ENCODE assay signal across 22 cellular contexts in the genomic region with DNA sequence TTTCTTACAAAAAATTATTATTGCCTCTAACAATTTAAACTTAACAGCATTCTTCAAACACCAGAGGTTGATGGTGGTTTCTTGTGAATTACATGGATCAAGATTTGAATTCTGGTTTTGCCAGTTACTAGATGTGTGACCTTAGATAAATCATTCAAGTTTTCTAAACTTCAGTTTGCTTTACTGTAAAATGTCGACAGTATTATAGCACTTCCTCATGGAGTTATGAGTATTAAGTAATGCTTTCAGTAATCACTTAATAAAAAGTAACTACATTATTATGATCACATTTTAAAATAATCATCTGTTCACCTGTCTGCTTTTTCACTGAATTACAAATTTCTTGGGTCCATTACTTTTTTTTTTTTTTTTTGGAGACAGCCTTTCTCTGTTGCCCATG. TPM values are rescaled to one million over a fixed set of nuclear protein-coding genes. Genes with fewer than 3 reads are reported as not detected.
DNase-seq lines count a peak whose midpoint lies in the region; ATAC-seq and TF ChIP-seq lines count a peak whose summit lies in the region.
"Had no signal": no experiment of that assay in that cellular context is flagged by ENCODE, and none has a peak within 500 bp of the region (broad histone marks: within the 10 kb centered on the region; RNA-seq: fewer than 3 reads in every experiment).

No MANE protein-coding gene starts in this region.

- H3K9me3 ChIP-seq in sigmoid colon = no peaks in the 10 kb centered on the region
- H3K9me3 ChIP-seq: heart left ventricle, tibial nerve had no signal

- DNase-seq in MV-4-11 (lab: John Stamatoyannopoulos, UW) = peak; percentile 10
- DNase-seq in memory B cell (ENCODE audit: low spot score in 2 of 2) = no peak
- no peak for DNase-seq in omental fat pad (ENCODE audit: low spot score)
- DNase-seq in sigmoid colon = no peak
- DNase-seq in medulla oblongata (ENCODE audit: extremely low spot score) = no peak
- no peak for DNase-seq in glutamatergic neuron
- DNase-seq: activated CD4-positive, alpha-beta T cell treated with anti-CD3 and anti-CD28 coated beads, Interleukin-2, amount 50 U/mL, for 4 hours; activated CD8-positive, alpha-beta memory T cell treated with anti-CD3 and anti-CD28 coated beads, Interleukin-2, amount 50 U/mL, for 48 hours; activated effector memory CD4-positive, alpha-beta T cell treated with Interleukin-2 at 50 U/mL for 16 hours; CD4-positive, CD25-positive, alpha-beta regulatory T cell; DMS 273 treated with DMSO at 0.1 percent for 48 hours; heart left ventricle; NCI-H2081 treated with DMSO at 0.1 percent for 48 hours; NCI-H345; NCI-H774; OCI-M1; SHP77 had no signal

- peaks cover 21% of the 10 kb centered on the region for H3K4me1 Mint-ChIP-seq in memory B cell
- H3K4me1 Mint-ChIP-seq in glutamatergic neuron (ENCODE audit: low read depth, unreplicated experiment) = peaks cover 4% of the 10 kb centered on the region

- H3K36me3 ChIP-seq in sigmoid colon = peaks cover 0 to 24% (median 0%) of the 10 kb centered on the region in 4 donors

- TF ChIP-seq POLR2A in sigmoid colon (IDR thresholded peaks at IDR 0.05) = no peak

- 34 to 45% methylated on average over 1 of the region's 1 CpG for WGBS in sigmoid colon, 2 donors

- no peaks in the 10 kb centered on the region for H3K27me3 Mint-ChIP-seq in memory B cell
- no peaks in the 10 kb centered on the region for H3K27me3 Mint-ChIP-seq in glutamatergic neuron (ENCODE audit: unreplicated experiment)
- H3K27me3 Mint-ChIP-seq: CD4-positive, CD25-positive, alpha-beta regulatory T cell; progenitor cell of endocrine pancreas had no signal

- H3K36me3 Mint-ChIP-seq in memory B cell = peaks cover 10% of the 10 kb centered on the region
- no peaks in the 10 kb centered on the region for H3K36me3 Mint-ChIP-seq in glutamatergic neuron (ENCODE audit: unreplicated experiment)
- H3K36me3 Mint-ChIP-seq: CD4-positive, CD25-positive, alpha-beta regulatory T cell had no signal

- peak overlapping the region; percentile 65 for H3K27ac Mint-ChIP-seq in memory B cell
- H3K27ac Mint-ChIP-seq in glutamatergic neuron (ENCODE audit: unreplicated experiment) = no peak overlapping the region
- H3K27ac Mint-ChIP-seq: CD4-positive, CD25-positive, alpha-beta regulatory T cell; progenitor cell of endocrine pancreas; WTC11 had no signal

- no peak overlapping the region for H3K4me3 ChIP-seq in sigmoid colon
- H3K4me3 ChIP-seq: heart left ventricle, tibial nerve had no signal

- peak overlapping the region; percentile 74 for H3K4me3 Mint-ChIP-seq in memory B cell
- no peak overlapping the region for H3K4me3 Mint-ChIP-seq in glutamatergic neuron (ENCODE audit: unreplicated experiment)
- H3K4me3 Mint-ChIP-seq: CD4-positive, CD25-positive, alpha-beta regulatory T cell; WTC11 had no signal

- TF ChIP-seq CTCF in omental fat pad (IDR thresholded peaks at IDR 0.05) (no peak), sigmoid colon (IDR thresholded peaks at IDR 0.05) (no peak), glutamatergic neuron (IDR thresholded peaks at IDR 0.05; ENCODE audit: partially characterized antibody, unreplicated experiment) (no peak)

- TF ChIP-seq EP300 in sigmoid colon (IDR thresholded peaks at IDR 0.05) = no peak

- no peaks in the 10 kb centered on the region for H3K27me3 ChIP-seq in sigmoid colon
- H3K27me3 ChIP-seq: heart left ventricle, tibial nerve had no signal

- ATAC-seq in GM19035 (IDR thresholded peaks at IDR 0.05; ENCODE audit: unreplicated experiment) = peak; percentile 30
- ATAC-seq in HG02610 (IDR thresholded peaks at IDR 0.05; ENCODE audit: unreplicated experiment) = peak; percentile 51
- peak; percentile 17 for ATAC-seq in memory B cell (ENCODE audit: low read depth)
- ATAC-seq in omental fat pad (ENCODE audit: low FRiP score) = no peak
- ATAC-seq: heart left ventricle, WTC11 had no signal

- no peak overlapping the region for H3K27ac ChIP-seq in sigmoid colon
- H3K27ac ChIP-seq: heart left ventricle, tibial nerve had no signal

- peaks cover 0 to 22% (median 0%) of the 10 kb centered on the region in 4 donors for H3K4me1 ChIP-seq in sigmoid colon
- H3K4me1 ChIP-seq: tibial nerve had no signal

- intact Hi-C loops in sigmoid colon (cut with DNase I) = no loop called here

- H3K9me3 Mint-ChIP-seq in memory B cell = no peaks in the 10 kb centered on the region
- H3K9me3 Mint-ChIP-seq in glutamatergic neuron (ENCODE audit: unreplicated experiment) = no peaks in the 10 kb centered on the region
- H3K9me3 Mint-ChIP-seq: CD4-positive, CD25-positive, alpha-beta regulatory T cell; WTC11 had no signal

RNA-seq across cellular contexts. Expression of a gene that starts 37.5 kb away (rescaled TPM):
- total RNA-seq in omental fat pad = 10 to 100 TPM in 2 of 4 donors, not detected in 2; 17.9 to 21.6 TPM
- 10 to 100 TPM in 2 of 4 donors, under 1 TPM in 1, not detected in 1; 0.16 to 34.6 (median 22.0) TPM for total RNA-seq in sigmoid colon
- 1 to 10 TPM in 2 of 3 donors, not detected in 1; 3.2 to 3.5 TPM for polyA plus RNA-seq in sigmoid colon
- 18.7 TPM for total RNA-seq in glutamatergic neuron (ENCODE audit: unreplicated experiment)
- total RNA-seq: CD4-positive, CD25-positive, alpha-beta regulatory T cell; progenitor cell of endocrine pancreas had no signal
